20 cellular contexts compared by ENCODE assay signal in genomic region chr2:216156822-216157221, GRCh38. TPM values are rescaled to one million over a fixed set of nuclear protein-coding genes. Genes with fewer than 3 reads are reported as not detected.
A peak's percentile ranks its signal among the peaks of the same experiment; 100 is the strongest.
DNase-seq lines count a peak whose midpoint lies in the region; ATAC-seq and TF ChIP-seq lines count a peak whose summit lies in the region.
"Had no signal": no experiment of that assay in that cellular context is flagged by ENCODE, and none has a peak within 500 bp of the region (broad histone marks: within the 10 kb centered on the region; RNA-seq: fewer than 3 reads in every experiment).

No MANE protein-coding gene starts in this region.

- H3K4me3 ChIP-seq in CD8-positive, alpha-beta T cell (ENCODE audit: low read depth, low read length) = no peak overlapping the region
- H3K4me3 ChIP-seq in ectodermal cell (ENCODE audit: insufficient read depth, low read depth, low read length) (no peak overlapping the region), colonic mucosa (no peak overlapping the region)
- H3K4me3 ChIP-seq: GM23248, HAP-1 had no signal

- no peaks in the 10 kb centered on the region for H3K27me3 Mint-ChIP-seq in CD8-positive, alpha-beta T cell (ENCODE audit: low read depth)
- no peaks in the 10 kb centered on the region for H3K27me3 Mint-ChIP-seq in WTC11 (ENCODE audit: low read depth)
- no peaks in the 10 kb centered on the region for H3K27me3 Mint-ChIP-seq in nephron progenitor cell (ENCODE audit: low read depth, poor library complexity)

- no peak overlapping the region for H3K9ac ChIP-seq in colonic mucosa (ENCODE audit: low read depth in 2 of 2, low read length in 2 of 2)
- H3K9ac ChIP-seq: GM23248, SK-N-SH had no signal

- 94 to 95% methylated on average over 13 of the region's 13 CpGs for WGBS in ectodermal cell, 2 experiments

- no peak for ATAC-seq in CD8-positive, alpha-beta T cell
- ATAC-seq in WTC11 = peak; percentile 22; the same call in 1 of the 2 replicates
- no peak for ATAC-seq in HG02571 (IDR thresholded peaks at IDR 0.05; ENCODE audit: unreplicated experiment)

- H3K9me3 ChIP-seq in CD8-positive, alpha-beta T cell (ENCODE audit: low read length) = no peaks in the 10 kb centered on the region
- H3K9me3 ChIP-seq in ectodermal cell (ENCODE audit: control insufficient read depth, low read length) (no peaks in the 10 kb centered on the region), colonic mucosa (no peaks in the 10 kb centered on the region)
- H3K9me3 ChIP-seq: HAP-1, SK-N-SH had no signal

- peak overlapping the region; percentile 23 for H3K27ac Mint-ChIP-seq in CD8-positive, alpha-beta T cell
- H3K27ac Mint-ChIP-seq in WTC11 (peak overlapping the region; percentile 88), nephron progenitor cell (peak overlapping the region; percentile 85)

- H3K27me3 ChIP-seq in CD8-positive, alpha-beta T cell (ENCODE audit: insufficient read depth, low read length) = no peaks in the 10 kb centered on the region
- H3K27me3 ChIP-seq in ectodermal cell (ENCODE audit: control insufficient read depth, insufficient read depth, low read length, poor library complexity, severe bottlenecking) = no peaks in the 10 kb centered on the region
- no peaks in the 10 kb centered on the region for H3K27me3 ChIP-seq in colonic mucosa

- intact Hi-C loops in CD8-positive, alpha-beta T cell (cut with DNase I, micrococcal nuclease) = loop anchor here in 1 of 2 experiments (1.0 to 10.0 kb wide), 2 partner anchors 247 to 508 kb away; no protein-coding TSS in a partner anchor
- intact Hi-C loops in colonic mucosa (cut with DNase I) = no loop called here

- POLR2A ChIA-PET in CD8-positive, alpha-beta T cell (lab: Charles Lee) = no interaction called here
- POLR2A ChIA-PET in WTC11 (lab: Charles Lee) = interaction anchor here (0.6 kb wide), 1 partner anchor 15 kb away, joined by 3 read pairs; no protein-coding TSS in a partner anchor

- no peak for TF ChIP-seq CTCF in CD8-positive, alpha-beta T cell (IDR thresholded peaks at IDR 0.05)
- TF ChIP-seq CTCF in WTC11 (IDR thresholded peaks at IDR 0.05) (no peak), nephron progenitor cell (IDR thresholded peaks at IDR 0.05) (no peak), colonic mucosa (IDR thresholded peaks at IDR 0.05) (no peak)

- DNase-seq in CD8-positive, alpha-beta T cell = no peak
- DNase-seq in WTC11 (ENCODE audit: low spot score) (no peak), nephron progenitor cell (no peak), DMS79 (lab: John Stamatoyannopoulos, UW) (no peak), colonic mucosa (no peak)
- DNase-seq: DMS153, GM23248, Kasumi-1, NCI-H1092 treated with DMSO at 0.1 percent for 48 hours, NCI-H1436, NCI-H187 treated with DMSO at 0.1 percent for 48 hours, NCI-H2171 treated with DMSO at 0.1 percent for 48 hours, NCI-H345, NCI-H510A treated with DMSO at 0.1 percent for 48 hours, SIG-M5, SK-N-SH had no signal

- CTCF ChIA-PET in CD8-positive, alpha-beta T cell (lab: Charles Lee) = interaction anchor here (0.6 to 1.0 kb wide), 2 partner anchors 16 to 194 kb away, joined by 3 to 4 read pairs; no protein-coding TSS in a partner anchor
- CTCF ChIA-PET in WTC11 (lab: Charles Lee) = interaction anchor here (1.2 kb wide), 1 partner anchor 93 kb away, joined by 3 read pairs; no protein-coding TSS in a partner anchor

- peaks cover 39% of the 10 kb centered on the region for H3K4me1 Mint-ChIP-seq in CD8-positive, alpha-beta T cell (ENCODE audit: low read depth)
- no peaks in the 10 kb centered on the region for H3K4me1 Mint-ChIP-seq in WTC11
- H3K4me1 Mint-ChIP-seq in nephron progenitor cell = no peaks in the 10 kb centered on the region

- peaks cover 87% of the 10 kb centered on the region for H3K36me3 Mint-ChIP-seq in CD8-positive, alpha-beta T cell
- H3K36me3 Mint-ChIP-seq in WTC11 (peaks cover 82% of the 10 kb centered on the region), nephron progenitor cell (ENCODE audit: low read depth) (peaks cover 89% of the 10 kb centered on the region)

- no peak overlapping the region for H3K4me3 Mint-ChIP-seq in CD8-positive, alpha-beta T cell
- no peak overlapping the region for H3K4me3 Mint-ChIP-seq in WTC11
- no peak overlapping the region for H3K4me3 Mint-ChIP-seq in nephron progenitor cell

- peaks cover 34% of the 10 kb centered on the region for H3K36me3 ChIP-seq in CD8-positive, alpha-beta T cell (ENCODE audit: insufficient read depth, low read length)
- H3K36me3 ChIP-seq in ectodermal cell (ENCODE audit: control insufficient read depth, insufficient read depth, low read length) (peaks cover 51% of the 10 kb centered on the region), colonic mucosa (peaks cover 19% of the 10 kb centered on the region)

- peaks cover 5% of the 10 kb centered on the region for H3K4me1 ChIP-seq in CD8-positive, alpha-beta T cell (ENCODE audit: insufficient read depth, low read length)
- H3K4me1 ChIP-seq in ectodermal cell (ENCODE audit: control insufficient read depth, insufficient read depth, low read length) (no peaks in the 10 kb centered on the region), colonic mucosa (no peaks in the 10 kb centered on the region)

- H3K27ac ChIP-seq in CD8-positive, alpha-beta T cell (ENCODE audit: low read depth, low read length) = no peak overlapping the region
- H3K27ac ChIP-seq in ectodermal cell (ENCODE audit: insufficient read depth, low read depth, low read length, poor library complexity, severe bottlenecking) (peak overlapping the region; percentile 1), colonic mucosa (no peak overlapping the region)
- H3K27ac ChIP-seq: GM23248, HL-60 had no signal

- no peaks in the 10 kb centered on the region for H3K9me3 Mint-ChIP-seq in CD8-positive, alpha-beta T cell
- H3K9me3 Mint-ChIP-seq in WTC11 (no peaks in the 10 kb centered on the region), nephron progenitor cell (no peaks in the 10 kb centered on the region)

TF ChIP-seq in WTC11, 78 proteins besides CTCF, POLR2A, EP300 and RAD21:
- TF ChIP-seq SMAD4 (CRISPR knock-in tag; IDR thresholded peaks at IDR 0.05) = no peak
- TF ChIP-seq IRF1 (CRISPR knock-in tag; IDR thresholded peaks at IDR 0.05) = no peak
- no peak for TF ChIP-seq MAX (CRISPR knock-in tag; IDR thresholded peaks at IDR 0.05)
- TF ChIP-seq NFYB (CRISPR knock-in tag; conservative IDR thresholded peaks at IDR 0.05; ENCODE audit: low read depth) = no peak

RNA-seq across cellular contexts. Expression of gene XRCC5, which starts 47.7 kb away (rescaled TPM):
- total RNA-seq in CD8-positive, alpha-beta T cell = 100 to 1,000 TPM; 120 to 125 TPM
- total RNA-seq in WTC11 (2021) (459 to 522 TPM (median 466 TPM) in 3 replicates), colonic mucosa (100 to 1,000 TPM; 205 to 244 TPM)
- polyA plus RNA-seq in ectodermal cell (2013, experiment 1 of 4) = 554 TPM
- 549 TPM for polyA plus RNA-seq in ectodermal cell (2013, experiment 2 of 4)
- 378 TPM for polyA plus RNA-seq in ectodermal cell (2013, experiment 3 of 4)
- 387 TPM for polyA plus RNA-seq in ectodermal cell (2013, experiment 4 of 4)

Comparison
In these comparisons a context has a peak if more than half of its experiments do, and no peak if none do; other contexts are left out.
1. H3K27ac Mint-ChIP-seq: peak in every context shown above with its lines; median percentile 88 in WTC11; 85 in nephron progenitor cell; 23 in CD8-positive, alpha-beta T cell.